Comparison of ENCODE assay signal across 8 cellular contexts in genomic region chr12:76083761-76084276, GRCh38. TPM values are rescaled to one million over a fixed set of nuclear protein-coding genes. Genes with fewer than 3 reads are reported as not detected.
DNase-seq lines count a peak whose midpoint lies in the region; FAIRE-seq and TF ChIP-seq lines count a peak whose summit lies in the region.

No MANE protein-coding gene starts in this region.

- peak overlapping the region; percentile 99 for H3K27ac ChIP-seq in ascending aorta

- peaks cover 3% of the 10 kb centered on the region for H3K27me3 ChIP-seq in Loucy (ENCODE audit: insufficient read depth, low read length, poor library complexity, severe bottlenecking)
- H3K27me3 ChIP-seq in ascending aorta = no peaks in the 10 kb centered on the region

- H3K79me2 ChIP-seq in Loucy (ENCODE audit: insufficient read depth, low read length) = peaks cover 56% of the 10 kb centered on the region

- H3K9ac ChIP-seq in Loucy (ENCODE audit: low read depth, low read length, poor library complexity, severe bottlenecking) = peak overlapping the region; percentile 96

- H3K4me1 ChIP-seq in Loucy (ENCODE audit: insufficient read depth, low read length, poor library complexity, severe bottlenecking) = peaks cover 50% of the 10 kb centered on the region
- H3K4me1 ChIP-seq in ascending aorta = peaks cover 7 to 18% of the 10 kb centered on the region in 2 donors

- H3K9me2 ChIP-seq in Loucy (replicated peaks; ENCODE audit: low read depth, low read length) = no peaks in the 10 kb centered on the region

- H3K4me2 ChIP-seq in Loucy (ENCODE audit: low read depth, low read length, poor library complexity, severe bottlenecking) = peak overlapping the region; percentile 94

- H3K9me3 ChIP-seq in Loucy (ENCODE audit: insufficient read depth, low read depth, low read length) (no peaks in the 10 kb centered on the region), ascending aorta (peaks cover 0 to 2% of the 10 kb centered on the region in 2 donors)

- no peaks in the 10 kb centered on the region; the same call in 1 of the 2 replicates for H3F3A ChIP-seq in Loucy (ENCODE audit: low read depth)

- DNase-seq in EL (peak; percentile 77), H54 (ENCODE audit: insufficient read length, low spot score) (peak; percentile 39), T-helper 9 cell (peak; percentile 77), ascending aorta (ENCODE audit: low spot score in 2 of 2) (peak in 1 of 2 donors; percentile 81), hepatic stellate cell (ENCODE audit: low spot score) (peak; percentile 70), renal cortical epithelial cell (ENCODE audit: low read depth) (peak; percentile 25), retina (no peak)

- H2AFZ ChIP-seq in Loucy (ENCODE audit: low read length) = peak overlapping the region; percentile 86

- peaks cover 53% of the 10 kb centered on the region for H4K20me1 ChIP-seq in Loucy (ENCODE audit: insufficient read depth, low read length, poor library complexity, severe bottlenecking)

- H3K36me3 ChIP-seq in Loucy (ENCODE audit: insufficient read depth, low read length) (no peaks in the 10 kb centered on the region), ascending aorta (peaks cover 0 to 4% of the 10 kb centered on the region in 2 donors)

- no peak for FAIRE-seq in H54 (lab: Jason Lieb, UNC)

- no peak for TF ChIP-seq CTCF in Loucy (conservative IDR thresholded peaks at IDR 0.05; ENCODE audit: low read length)
- TF ChIP-seq CTCF in ascending aorta (IDR thresholded peaks at IDR 0.05) = no peak

- intact Hi-C loops in ascending aorta (cut with DNase I) = loop anchor here (1.0 to 10.0 kb wide), 7 partner anchors 53 to 795 kb away; partner anchors contain the start of genes BBS10, CSRP2, KRR1 and OSBPL8

- H3K4me3 ChIP-seq in Loucy (ENCODE audit: low read length, poor library complexity, severe bottlenecking) (peak overlapping the region; percentile 92), ascending aorta (peak overlapping the region; percentile 71 to 77)

- 0 out of 2 replicates have a peak, but pooled peaks have one; percentile 18 for TF ChIP-seq POLR2A in H54 (IDR thresholded peaks at IDR 0.05; ENCODE audit: low read depth, low read length)

RNA-seq across cellular contexts. Expression of gene NAP1L1, which starts 0.7 kb away (rescaled TPM):
- total RNA-seq in ascending aorta (116 TPM), renal cortical epithelial cell (309 and 481 TPM in 2 replicates)

RNA-seq across cellular contexts. Expression of gene PHLDA1, which starts 52.2 kb away (rescaled TPM):
- 11.8 TPM for total RNA-seq in ascending aorta
- total RNA-seq in renal cortical epithelial cell = 38.2 and 68.7 TPM in 2 replicates
